In genomic region chr21:29162825-29163224, GRCh38 we compare ENCODE assay signal across 8 cellular contexts. TPM values are rescaled to one million over a fixed set of nuclear protein-coding genes. Genes with fewer than 3 reads are reported as not detected.
DNase-seq lines count a peak whose midpoint lies in the region; ATAC-seq, FAIRE-seq and TF ChIP-seq lines count a peak whose summit lies in the region.
"Not testable (repeated sequence)": the region's sequence is repeated elsewhere in the genome, so short reads cannot be mapped to it uniquely, and the experiment has no call there.

No MANE protein-coding gene starts in this region.

- intact Hi-C loops in HCT116 (cut with micrococcal nuclease) = loop anchor here (5.0 to 10.0 kb wide), 3 partner anchors 71 to 1922 kb away; no protein-coding TSS in a partner anchor
- intact Hi-C loops in heart right ventricle (cut with DNase I) = loop anchor here in 6 of 10 donors (2.0 to 10.0 kb wide), 5 partner anchors 68 to 209 kb away; no protein-coding TSS in a partner anchor

- CTCF ChIA-PET in HCT116 (lab: Charles Lee) = interaction anchor here (1.4 to 3.3 kb wide), 3 partner anchors 13 to 209 kb away, joined by 3 to 35 read pairs (median 5); no protein-coding TSS in a partner anchor

- H3K27me3 ChIP-seq in HCT116 (ENCODE audit: insufficient read depth, low read length); astrocyte (ENCODE audit: insufficient read depth, low read length); heart right ventricle; neutrophil; subcutaneous abdominal adipose tissue (ENCODE audit: control insufficient read depth in 5 of 5, insufficient read depth in 4 of 5, low read length in 5 of 5): not testable (repeated sequence)

- not testable (repeated sequence) for H3K79me2 ChIP-seq in HCT116 (ENCODE audit: insufficient read depth, low read length)
- peaks cover 17% of the 10 kb centered on the region for H3K79me2 ChIP-seq in astrocyte (ENCODE audit: insufficient read depth, low read length)

- H3K4me3 Mint-ChIP-seq in astrocyte (ENCODE audit: unreplicated experiment) = not testable (repeated sequence)

- ATAC-seq in HCT116 (peak; percentile 71), heart right ventricle (peak; percentile 41 to 85 (median 74))

- not testable (repeated sequence) for H3K27me3 Mint-ChIP-seq in astrocyte (ENCODE audit: low read depth, unreplicated experiment)

- TF ChIP-seq RAD21 in HCT116 (IDR thresholded peaks at IDR 0.05; ENCODE audit: low read depth) = not testable (repeated sequence)

- not testable (repeated sequence) for H4K20me1 ChIP-seq in HCT116 (ENCODE audit: insufficient read depth); astrocyte (ENCODE audit: insufficient read depth, low read length)

- FAIRE-seq in astrocyte (lab: Jason Lieb, UNC) = peak; percentile 34

- POLR2A ChIA-PET in HCT116 (lab: Charles Lee) = not testable (repeated sequence)

- H3K4me3 ChIP-seq in HCT116 (replicated peaks in 1 of 2; ENCODE audit: low read depth in 1 of 2, low read length in 2 of 2); astrocyte (ENCODE audit: insufficient read depth, low read depth, low read length); heart right ventricle; neutrophil (ENCODE audit: low read depth in 1 of 2, low read length in 1 of 2); subcutaneous abdominal adipose tissue (ENCODE audit: low read depth in 1 of 5, low read length in 5 of 5): not testable (repeated sequence)

- not testable (repeated sequence) for BruUV-seq in HCT116 (replicated peaks; lab: Mats Ljungman, UMichigan)

- peaks cover 15% of the 10 kb centered on the region for H3K36me3 Mint-ChIP-seq in astrocyte (ENCODE audit: low read depth, unreplicated experiment)

- WGBS in heart right ventricle, 2 donors = 41 to 53% methylated on average over 9 of the region's 9 CpGs

- RAD21 ChIA-PET in HCT116 (lab: Charles Lee; ENCODE audit: low non-redundant PET in 1 of 2, low total read pairs in 2 of 2, uncharacterized antibody in 2 of 2, unreplicated experiment in 2 of 2) = not testable (repeated sequence)

- H3K9ac ChIP-seq in HCT116 (ENCODE audit: low read length) = not testable (repeated sequence)
- H3K9ac ChIP-seq in astrocyte (ENCODE audit: low read length) (peak overlapping the region; percentile 79), subcutaneous abdominal adipose tissue (ENCODE audit: low read length in 5 of 5) (peak overlapping the region in 1 of 5 donors; percentile 46)

- peak overlapping the region; percentile 93 for H2AFZ ChIP-seq in HCT116 (ENCODE audit: low read depth, low read length, poor library complexity, severe bottlenecking)
- not testable (repeated sequence) for H2AFZ ChIP-seq in astrocyte (ENCODE audit: low read depth, low read length)

- not testable (repeated sequence) for H3K9me3 Mint-ChIP-seq in astrocyte (ENCODE audit: unreplicated experiment)

- not testable (repeated sequence) for TF ChIP-seq CTCF in HCT116 (IDR thresholded peaks at IDR 0.05 in 2 of 3, conservative IDR thresholded peaks at IDR 0.05 in 1 of 3; ENCODE audit: borderline replicate concordance in 1 of 3, insufficient read depth in 1 of 3, low read depth in 2 of 3, low read length in 2 of 3); astrocyte (IDR thresholded peaks at IDR 0.05; ENCODE audit: insufficient read depth, low read depth, low read length); heart right ventricle (IDR thresholded peaks at IDR 0.05); neutrophil (IDR thresholded peaks at IDR 0.05)

- not testable (repeated sequence) for H3K9me3 ChIP-seq in HCT116 (ENCODE audit: control insufficient read depth in 1 of 2, insufficient read depth in 1 of 2, low read depth in 1 of 2, low read length in 2 of 2); astrocyte (ENCODE audit: insufficient read depth, low read depth, low read length); heart right ventricle; neutrophil; subcutaneous abdominal adipose tissue (ENCODE audit: control insufficient read depth in 5 of 5, low read length in 5 of 5)

- peaks cover 8 to 20% of the 10 kb centered on the region in 2 experiments for H3K4me1 ChIP-seq in HCT116 (ENCODE audit: control insufficient read depth in 1 of 2, insufficient read depth in 2 of 2, low read length in 2 of 2)
- peaks cover 17% of the 10 kb centered on the region for H3K4me1 ChIP-seq in astrocyte (ENCODE audit: insufficient read depth, low read length)
- H3K4me1 ChIP-seq in heart right ventricle = peaks cover 0 to 51% (median 17%) of the 10 kb centered on the region in 9 donors
- peaks cover 20 to 26% of the 10 kb centered on the region in 2 experiments for H3K4me1 ChIP-seq in neutrophil (ENCODE audit: control insufficient read depth in 1 of 2, insufficient read depth in 1 of 2, low read depth in 1 of 2, low read length in 1 of 2)
- peaks cover 0 to 19% (median 9%) of the 10 kb centered on the region in 5 donors for H3K4me1 ChIP-seq in subcutaneous abdominal adipose tissue (ENCODE audit: control insufficient read depth in 5 of 5, insufficient read depth in 5 of 5, low read length in 5 of 5)

- DNase-seq in A172 (ENCODE audit: low spot score) (peak; percentile 86), NCI-H446 treated with DMSO at 0.1 percent for 48 hours (lab: John Stamatoyannopoulos, UW) (peak; percentile 7), astrocyte (ENCODE audit: low read depth) (peak; percentile 92), erythroblast (lab: John Stamatoyannopoulos, UW) (peak; percentile 34 to 49), heart right ventricle (peak; percentile 26 to 34)
- not testable (repeated sequence) for DNase-seq in HCT116 (ENCODE audit: low read depth, low spot score)

- not testable (repeated sequence) for H3K36me3 ChIP-seq in HCT116 (ENCODE audit: control insufficient read depth in 1 of 2, insufficient read depth in 2 of 2, low read length in 2 of 2); neutrophil; subcutaneous abdominal adipose tissue (ENCODE audit: control insufficient read depth in 5 of 5, insufficient read depth in 5 of 5, low read length in 5 of 5)
- H3K36me3 ChIP-seq in astrocyte (ENCODE audit: insufficient read depth, low read length) (peaks cover 27% of the 10 kb centered on the region), heart right ventricle (peaks cover 0 to 12% (median 0%) of the 10 kb centered on the region in 9 donors)

- H3K27ac Mint-ChIP-seq in astrocyte (ENCODE audit: unreplicated experiment) = peak overlapping the region; percentile 96

- H3K4me2 ChIP-seq in HCT116 (ENCODE audit: low read length) (peak overlapping the region; percentile 35; the same call in 1 of the 2 replicates), astrocyte (ENCODE audit: low read length) (peak overlapping the region; percentile 19)

- not testable (repeated sequence) for H3K4me1 Mint-ChIP-seq in astrocyte (ENCODE audit: low read depth, unreplicated experiment)

- not testable (repeated sequence) for TF ChIP-seq POLR2A in HCT116 (IDR thresholded peaks at IDR 0.05; ENCODE audit: borderline replicate concordance, extremely low read depth, insufficient read depth, insufficient read length); erythroblast (IDR thresholded peaks at IDR 0.05; ENCODE audit: low read length)

- H3K9me2 ChIP-seq in HCT116 (ENCODE audit: insufficient read depth) = not testable (repeated sequence)

- not testable (repeated sequence) for H3K27ac ChIP-seq in HCT116 (ENCODE audit: low read depth, low read length)
- H3K27ac ChIP-seq in astrocyte (ENCODE audit: low read depth, low read length) = peak overlapping the region; percentile 97
- H3K27ac ChIP-seq in heart right ventricle = peak overlapping the region in 9 of 10 donors; percentile 44 to 84 (median 67)
- H3K27ac ChIP-seq in neutrophil = peak overlapping the region; percentile 76
- peak overlapping the region; percentile 67 for H3K27ac ChIP-seq in subcutaneous abdominal adipose tissue (ENCODE audit: low read depth, low read length)

TF ChIP-seq in HCT116, 20 proteins besides CTCF, POLR2A, EP300 and RAD21:
- TF ChIP-seq, protein P1, sequence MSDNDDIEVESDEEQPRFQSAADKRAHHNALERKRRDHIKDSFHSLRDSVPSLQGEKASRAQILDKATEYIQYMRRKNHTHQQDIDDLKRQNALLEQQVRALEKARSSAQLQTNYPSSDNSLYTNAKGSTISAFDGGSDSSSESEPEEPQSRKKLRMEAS (IDR thresholded peaks at IDR 0.05) = peak; percentile 39; the same call in 1 of the 2 replicates

RNA-seq across cellular contexts. Expression of gene MAP3K7CL, which starts 32.4 kb away (rescaled TPM):
- 19.4 and 21.7 TPM in 2 replicates for total RNA-seq in A172 (2014; rRNA removed; shearing (Covaris generic))
- total RNA-seq in HCT116 (2021; ENCODE audit: unreplicated experiment) (0.57 TPM), astrocyte (67.3 and 75.2 TPM in 2 replicates), heart right ventricle (10 to 100 TPM in 3 of 10 donors, 1 to 10 TPM in 4, under 1 TPM in 3; 0.64 to 62.1 (median 4.3) TPM)
- polyA plus RNA-seq in HCT116 (2012) = 0.17 and 0.21 TPM in 2 replicates
- 1 to 10 TPM; 2.6 to 3.2 TPM for polyA plus RNA-seq in heart right ventricle
